Comparison of ENCODE assay signal across 12 cellular contexts in genomic region chr18:31791817-31792579, GRCh38. TPM values are rescaled to one million over a fixed set of nuclear protein-coding genes. Genes with fewer than 3 reads are reported as not detected.
DNase-seq lines count a peak whose midpoint lies in the region; ATAC-seq and TF ChIP-seq lines count a peak whose summit lies in the region.
"Had no signal": no experiment of that assay in that cellular context is flagged by ENCODE, and none has a peak within 500 bp of the region (broad histone marks: within the 10 kb centered on the region; RNA-seq: fewer than 3 reads in every experiment).

No MANE protein-coding gene starts in this region.

- CTCF ChIA-PET in activated CD4-positive, alpha-beta T cell treated with anti-CD3 and anti-CD28 coated beads for 36 hours (lab: Charles Lee): interaction anchor here (0.6 to 0.7 kb wide), 4 partner anchors 24 to 609 kb away, joined by 3 to 4 read pairs (median 4); no protein-coding TSS in a partner anchor

- H3K27me3 ChIP-seq in heart left ventricle (no peaks in the 10 kb centered on the region), aorta (ENCODE audit: control insufficient read depth in 1 of 2, insufficient read depth in 2 of 2, low read length in 1 of 2) (no peaks in the 10 kb centered on the region)
- H3K27me3 ChIP-seq: brain microvascular endothelial cell had no signal

- TF ChIP-seq CTCF in GM13976 (IDR thresholded peaks at IDR 0.05; ENCODE audit: borderline replicate concordance, control extremely low read depth, extremely low read depth, insufficient read depth, missing control alignments) (no peak), heart left ventricle (IDR thresholded peaks at IDR 0.05) (no peak)

- no peak for TF ChIP-seq POLR2A in heart left ventricle (IDR thresholded peaks at IDR 0.05)

- in situ Hi-C loops in GM13976 (cut with MboI; ENCODE audit: low sequenced_read_pairs, unreplicated experiment): no loop called here

- no peaks in the 10 kb centered on the region for H3K4me1 ChIP-seq in heart left ventricle
- no peaks in the 10 kb centered on the region for H3K4me1 ChIP-seq in aorta (ENCODE audit: control insufficient read depth in 1 of 2, insufficient read depth in 2 of 2, low read length in 2 of 2)
- H3K4me1 ChIP-seq: HAP-1 had no signal

- H3K27ac ChIP-seq in heart left ventricle (no peak overlapping the region), aorta (ENCODE audit: low read depth in 1 of 2, low read length in 2 of 2) (no peak overlapping the region)
- H3K27ac ChIP-seq: brain microvascular endothelial cell, C4-2B had no signal

- 80 to 85% (median 83%) methylated on average over 6 of the region's 6 CpGs for WGBS in heart left ventricle, 4 donors
- WGBS in aorta, 2 donors: 84 to 87% methylated on average over 6 of the region's 6 CpGs

- intact Hi-C loops in heart left ventricle (cut with DNase I) (no loop called here), aorta (cut with DNase I) (no loop called here)
- intact Hi-C loops in activated CD4-positive, alpha-beta T cell treated with anti-CD3 and anti-CD28 coated beads for 36 hours (cut with DNase I, micrococcal nuclease): no loop called here

- H3K27ac Mint-ChIP-seq in activated CD4-positive, alpha-beta T cell treated with anti-CD3 and anti-CD28 coated beads for 36 hours: no peak overlapping the region

- H3K4me3 Mint-ChIP-seq in activated CD4-positive, alpha-beta T cell treated with anti-CD3 and anti-CD28 coated beads for 36 hours: no peak overlapping the region

- H3K9me3 ChIP-seq in heart left ventricle (no peaks in the 10 kb centered on the region), aorta (ENCODE audit: control insufficient read depth, low read length) (peaks cover 1% of the 10 kb centered on the region)
- H3K9me3 ChIP-seq: HAP-1 had no signal

- no peaks in the 10 kb centered on the region for H3K27me3 Mint-ChIP-seq in activated CD4-positive, alpha-beta T cell treated with anti-CD3 and anti-CD28 coated beads for 36 hours

- ATAC-seq in GM21381 (IDR thresholded peaks at IDR 0.05; ENCODE audit: unreplicated experiment): peak; percentile 95
- peak; percentile 92 for ATAC-seq in HG03108 (IDR thresholded peaks at IDR 0.05; ENCODE audit: unreplicated experiment)
- no peak for ATAC-seq in heart left ventricle
- no peak for ATAC-seq in aorta (ENCODE audit: low FRiP score)
- no peak for ATAC-seq in activated CD4-positive, alpha-beta T cell treated with anti-CD3 and anti-CD28 coated beads for 36 hours

- H3K36me3 ChIP-seq in heart left ventricle (no peaks in the 10 kb centered on the region), aorta (ENCODE audit: control insufficient read depth in 1 of 2, insufficient read depth in 2 of 2, low read length in 1 of 2) (no peaks in the 10 kb centered on the region)
- H3K36me3 ChIP-seq: brain microvascular endothelial cell, HAP-1 had no signal

- H3K36me3 Mint-ChIP-seq in activated CD4-positive, alpha-beta T cell treated with anti-CD3 and anti-CD28 coated beads for 36 hours (ENCODE audit: low read depth): no peaks in the 10 kb centered on the region

- H3K4me1 Mint-ChIP-seq in activated CD4-positive, alpha-beta T cell treated with anti-CD3 and anti-CD28 coated beads for 36 hours: no peaks in the 10 kb centered on the region

- DNase-seq in GM13976 (ENCODE audit: low spot score) (peak; percentile 73), SKM-1 (lab: John Stamatoyannopoulos, UW; ENCODE audit: unreplicated experiment) (peak; percentile 81), heart left ventricle (no peak), aorta (no peak), NCI-H526 treated with DMSO at 0.1 percent for 48 hours (lab: John Stamatoyannopoulos, UW) (no peak)
- no peak for DNase-seq in activated CD4-positive, alpha-beta T cell treated with anti-CD3 and anti-CD28 coated beads for 36 hours
- DNase-seq: activated CD4-positive, alpha-beta T cell treated with anti-CD3 and anti-CD28 coated beads for 1 hour; brain microvascular endothelial cell had no signal

- POLR2A ChIA-PET in activated CD4-positive, alpha-beta T cell treated with anti-CD3 and anti-CD28 coated beads for 36 hours (lab: Charles Lee): no interaction called here

- no peak overlapping the region for H3K4me3 ChIP-seq in heart left ventricle
- H3K4me3 ChIP-seq in aorta (ENCODE audit: low read length in 2 of 2): no peak overlapping the region
- H3K4me3 ChIP-seq: HAP-1 had no signal

- H3K9me3 Mint-ChIP-seq in activated CD4-positive, alpha-beta T cell treated with anti-CD3 and anti-CD28 coated beads for 36 hours (ENCODE audit: low read depth): no peaks in the 10 kb centered on the region

RNA-seq across cellular contexts. Expression of gene SLC25A52, which starts 31.3 kb away (rescaled TPM):
- not detected for total RNA-seq in heart left ventricle
- not detected for polyA plus RNA-seq in heart left ventricle
- under 1 TPM in 1 of 2 donors, not detected in 1; 0.36 TPM for total RNA-seq in aorta
- polyA plus RNA-seq in aorta: not detected
- total RNA-seq in activated CD4-positive, alpha-beta T cell treated with anti-CD3 and anti-CD28 coated beads for 36 hours: not detected

Comparison
In these comparisons a context has a peak if more than half of its experiments do, and no peak if none do; other contexts are left out.
1. DNase-seq: peak in GM13976 (single experiment) and SKM-1 (single experiment); none in heart left ventricle (0 of 5), aorta (0 of 2), NCI-H526 treated with DMSO at 0.1 percent for 48 hours (single experiment) and activated CD4-positive, alpha-beta T cell treated with anti-CD3 and anti-CD28 coated beads for 36 hours (single experiment).
2. ATAC-seq: peak in GM21381 (single experiment) and HG03108 (single experiment); none in heart left ventricle (0 of 4), aorta (single experiment) and activated CD4-positive, alpha-beta T cell treated with anti-CD3 and anti-CD28 coated beads for 36 hours (single experiment).